31 cellular contexts compared by ENCODE assay signal in the genomic region with DNA sequence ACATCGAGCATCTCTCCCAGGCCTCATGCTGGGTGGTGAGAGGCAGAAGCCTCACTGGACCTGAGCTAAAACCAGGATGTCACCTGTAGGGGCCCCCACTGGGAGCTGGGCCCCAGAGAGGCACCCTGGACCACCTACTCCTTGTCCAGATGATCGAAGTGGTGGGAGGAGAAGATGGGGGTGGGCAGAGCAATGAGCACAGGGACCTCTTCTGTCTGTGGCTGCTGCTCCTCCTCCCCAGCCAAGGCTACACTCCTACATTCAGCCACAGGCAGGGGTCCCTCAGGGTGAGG.
"Had no signal": no experiment of that assay in that cellular context is flagged by ENCODE, and none has a peak within 500 bp of the region (broad histone marks: within the 10 kb centered on the region; RNA-seq: fewer than 3 reads in every experiment).

No MANE protein-coding gene starts in this region.

- H3K27me3 ChIP-seq: brain microvascular endothelial cell, SJSA1 had no signal

- H3K27ac ChIP-seq: brain microvascular endothelial cell, SJSA1, VCaP had no signal

- H3K4me3 ChIP-seq: K562, SJSA1 had no signal

- H3K9me3 ChIP-seq: SJSA1 had no signal

- DNase-seq: activated B cell treated with CpG ODN at 0.5 μM for 24 hours; activated CD4-positive, alpha-beta T cell treated with anti-CD3 and anti-CD28 coated beads for 4 hours; activated CD4-positive, alpha-beta T cell treated with anti-CD3 and anti-CD28 coated beads, Interleukin-2, amount 50 U/mL, for 1 hour; activated CD4-positive, CD25-positive, alpha-beta regulatory T cell treated with anti-CD3 and anti-CD28 coated beads, Interleukin-2, amount 50 U/mL, for 72 hours; activated CD8-positive, alpha-beta T cell treated with anti-CD3 and anti-CD28 coated beads for 36 hours; activated naive CD4-positive, alpha-beta T cell; activated naive CD4-positive, alpha-beta T cell treated with anti-CD3 and anti-CD28 coated beads, Interleukin-2, amount 50 U/mL, for 16 hours; activated naive CD8-positive, alpha-beta T cell treated with anti-CD3 and anti-CD28 coated beads for 36 hours; activated T-cell treated with anti-CD3 and anti-CD28 coated beads, Interleukin-2, amount 50 U/mL, for 1 hour; activated T-cell treated with anti-CD3 and anti-CD28 coated beads, Interleukin-2, amount 50 U/mL, for 72 hours; amniotic stem cell; aorta; brain microvascular endothelial cell; NCI-H1105; NCI-H1417 treated with DMSO at 0.1 percent for 48 hours; NCI-H187 treated with DMSO at 0.1 percent for 48 hours; NCI-H2081; NCI-H226; NCI-H446 treated with DMSO at 0.1 percent for 48 hours; NCI-H524; RPMI8226; SHP77 treated with DMSO at 0.1 percent for 48 hours; SW 1271; T-helper 1 cell; T-helper 2 cell; T-helper 9 cell had no signal

- H3K4me1 ChIP-seq: SJSA1 had no signal

- ATAC-seq: activated CD8-positive, alpha-beta T cell treated with anti-CD3 and anti-CD28 coated beads for 36 hours; activated T-cell treated with anti-CD3 and anti-CD28 coated beads, Interleukin-2, amount 50 U/mL, for 72 hours; activated T-helper 17 cell treated with anti-CD3 and anti-CD28 coated beads, Interleukin-2, amount 50 U/mL, for 72 hours; K562; Panc1 had no signal

- H3K36me3 ChIP-seq: brain microvascular endothelial cell, SJSA1 had no signal
